ENCODE assay signal across 12 cellular contexts in genomic region chr10:69450395-69450794, GRCh38. TPM values are rescaled to one million over a fixed set of nuclear protein-coding genes. Genes with fewer than 3 reads are reported as not detected.
DNase-seq lines count a peak whose midpoint lies in the region; ATAC-seq and TF ChIP-seq lines count a peak whose summit lies in the region.
"Not testable (repeated sequence)": the region's sequence is repeated elsewhere in the genome, so short reads cannot be mapped to it uniquely, and the experiment has no call there.
"Had no signal": no experiment of that assay in that cellular context is flagged by ENCODE, and none has a peak within 500 bp of the region (broad histone marks: within the 10 kb centered on the region; RNA-seq: fewer than 3 reads in every experiment).

No MANE protein-coding gene starts in this region.

- TF ChIP-seq POLR2A in body of pancreas (IDR thresholded peaks at IDR 0.05); gastrocnemius medialis (IDR thresholded peaks at IDR 0.05); uterus (IDR thresholded peaks at IDR 0.05): not testable (repeated sequence)

- H3K4me1 ChIP-seq in GM23338 (ENCODE audit: insufficient read depth) (peaks cover 13% of the 10 kb centered on the region), body of pancreas (peaks cover 36% of the 10 kb centered on the region), esophagus (ENCODE audit: control insufficient read depth in 2 of 2, insufficient read depth in 2 of 2, low read length in 1 of 2) (peaks cover 7 to 24% of the 10 kb centered on the region in 2 donors), gastrocnemius medialis (peaks cover 49 to 51% of the 10 kb centered on the region in 2 donors)
- not testable (repeated sequence) for H3K4me1 ChIP-seq in iPS-20b (ENCODE audit: insufficient read depth, low read length); naive thymus-derived CD4-positive, alpha-beta T cell (ENCODE audit: control insufficient read depth in 2 of 2, insufficient read depth in 2 of 2, low read length in 2 of 2); uterus

- WGBS in body of pancreas, 2 donors = 87 to 89% methylated on average over 16 of the region's 16 CpGs
- WGBS in esophagus, 2 donors = 84 to 86% methylated on average over 16 of the region's 16 CpGs

- not testable (repeated sequence) for ATAC-seq in GM23338; body of pancreas; naive thymus-derived CD4-positive, alpha-beta T cell; gastrocnemius medialis

- TF ChIP-seq CTCF in GM23338 (conservative IDR thresholded peaks at IDR 0.05; ENCODE audit: low read depth in 2 of 2); SU-DHL-6 (IDR thresholded peaks at IDR 0.05; ENCODE audit: insufficient read depth, low read length, poor library complexity, severe bottlenecking); body of pancreas (IDR thresholded peaks at IDR 0.05); gastrocnemius medialis (IDR thresholded peaks at IDR 0.05 in 4 of 5, conservative IDR thresholded peaks at IDR 0.05 in 1 of 5); uterus (IDR thresholded peaks at IDR 0.05): not testable (repeated sequence)

- H3K79me2 ChIP-seq in GM23338 (replicated peaks; ENCODE audit: insufficient read depth); SU-DHL-6 (ENCODE audit: insufficient read depth, low read length): not testable (repeated sequence)

- POLR2A ChIA-PET in naive thymus-derived CD4-positive, alpha-beta T cell (lab: Charles Lee) = interaction anchor here (0.6 kb wide), 1 partner anchor 13 kb away, joined by 3 read pairs; no protein-coding TSS in a partner anchor

- not testable (repeated sequence) for H3K36me3 ChIP-seq in GM23338 (ENCODE audit: insufficient read depth); SU-DHL-6 (ENCODE audit: low read length); body of pancreas (replicated peaks in 1 of 2; ENCODE audit: insufficient read depth in 1 of 2, low read depth in 2 of 2); esophagus (ENCODE audit: control insufficient read depth in 2 of 2, insufficient read depth in 2 of 2, low read length in 1 of 2); iPS-20b (ENCODE audit: insufficient read depth, low read depth, low read length); naive thymus-derived CD4-positive, alpha-beta T cell (ENCODE audit: control insufficient read depth in 2 of 3, insufficient read depth in 3 of 3, low read length in 3 of 3); gastrocnemius medialis; uterus

- not testable (repeated sequence) for H3K9me2 ChIP-seq in GM23338 (ENCODE audit: insufficient read depth); SU-DHL-6 (replicated peaks; ENCODE audit: insufficient read depth, low read length)

- not testable (repeated sequence) for H2AFZ ChIP-seq in GM23338
- H2AFZ ChIP-seq in SU-DHL-6 (ENCODE audit: low read depth, low read length, severe bottlenecking) = peak overlapping the region; percentile 95

- H3K9me3 ChIP-seq in SU-DHL-6 (ENCODE audit: insufficient read depth, low read length); body of pancreas; esophagus (ENCODE audit: control insufficient read depth in 2 of 2, insufficient read depth in 1 of 2, low read depth in 1 of 2, low read length in 1 of 2); iPS-20b (ENCODE audit: insufficient read depth, low read depth, low read length); naive thymus-derived CD4-positive, alpha-beta T cell (ENCODE audit: control insufficient read depth in 2 of 3, low read length in 3 of 3); gastrocnemius medialis; uterus: not testable (repeated sequence)

- H3K36me3 Mint-ChIP-seq in GM23338 (ENCODE audit: low read depth); naive thymus-derived CD4-positive, alpha-beta T cell: not testable (repeated sequence)

- H3K27me3 Mint-ChIP-seq in GM23338 (ENCODE audit: insufficient read depth, low read depth, poor library complexity) = peaks cover 31% of the 10 kb centered on the region
- H3K27me3 Mint-ChIP-seq in naive thymus-derived CD4-positive, alpha-beta T cell = peaks cover 0 to 14% (median 5%) of the 10 kb centered on the region in 5 donors

- H3K27ac ChIP-seq in GM23338 (ENCODE audit: low read depth); SU-DHL-6 (ENCODE audit: low read depth, low read length); iPS-20b (ENCODE audit: low read length); naive thymus-derived CD4-positive, alpha-beta T cell (ENCODE audit: low read depth, low read length): not testable (repeated sequence)
- peak overlapping the region in 3 of 4 donors; percentile 72 to 87 (median 82) for H3K27ac ChIP-seq in body of pancreas
- H3K27ac ChIP-seq in esophagus (ENCODE audit: low read depth in 2 of 2, low read length in 1 of 2) = peak overlapping the region; percentile 69 to 91
- peak overlapping the region; percentile 87 to 95 (median 90) for H3K27ac ChIP-seq in gastrocnemius medialis
- H3K27ac ChIP-seq in uterus = peak overlapping the region; percentile 61 to 74

- not testable (repeated sequence) for H3F3A ChIP-seq in GM23338 (replicated peaks; ENCODE audit: low read depth); SU-DHL-6 (ENCODE audit: insufficient read depth)

- not testable (repeated sequence) for H3K9ac ChIP-seq in SU-DHL-6 (ENCODE audit: low read length); iPS-20b (ENCODE audit: low read depth, low read length)

- H3K4me1 Mint-ChIP-seq in GM23338 = peaks cover 19% of the 10 kb centered on the region
- H3K4me1 Mint-ChIP-seq in naive thymus-derived CD4-positive, alpha-beta T cell = peaks cover 13 to 28% (median 22%) of the 10 kb centered on the region in 7 donors

- peak overlapping the region; percentile 95 for H3K4me3 ChIP-seq in GM23338
- H3K4me3 ChIP-seq in SU-DHL-6 (ENCODE audit: insufficient read depth, low read length, poor library complexity, severe bottlenecking); body of pancreas; esophagus (ENCODE audit: low read depth in 1 of 2, low read length in 2 of 2); naive thymus-derived CD4-positive, alpha-beta T cell (ENCODE audit: low read length); gastrocnemius medialis; uterus: not testable (repeated sequence)
- peak overlapping the region; percentile 88; the same call in 1 of the 2 replicates for H3K4me3 ChIP-seq in iPS-20b (ENCODE audit: low read length)

- H3K27me3 ChIP-seq in GM23338 (ENCODE audit: insufficient read depth) (peaks cover 38% of the 10 kb centered on the region), iPS-20b (ENCODE audit: insufficient read depth, low read length) (peaks cover 53% of the 10 kb centered on the region)
- H3K27me3 ChIP-seq in SU-DHL-6 (ENCODE audit: low read length); body of pancreas; esophagus (ENCODE audit: control insufficient read depth in 1 of 2, insufficient read depth in 2 of 2, low read length in 2 of 2); naive thymus-derived CD4-positive, alpha-beta T cell (ENCODE audit: control insufficient read depth in 2 of 2, insufficient read depth in 2 of 2, low read length in 2 of 2); gastrocnemius medialis; uterus: not testable (repeated sequence)

- H3K27ac Mint-ChIP-seq in GM23338; naive thymus-derived CD4-positive, alpha-beta T cell: not testable (repeated sequence)

- CTCF ChIA-PET in naive thymus-derived CD4-positive, alpha-beta T cell (lab: Charles Lee) = interaction anchor here (0.9 to 1.3 kb wide), 5 partner anchors 18 to 57 kb away, joined by 3 read pairs; no protein-coding TSS in a partner anchor

- intact Hi-C loops in body of pancreas (cut with DNase I); naive thymus-derived CD4-positive, alpha-beta T cell (cut with micrococcal nuclease); uterus (cut with DNase I; ENCODE audit: low total_unique reads): not testable (repeated sequence)
- intact Hi-C loops in gastrocnemius medialis (cut with DNase I; ENCODE audit: low total_unique reads) = loop anchor here (2.0 kb wide), 2 partner anchors 24 to 46 kb away; no protein-coding TSS in a partner anchor

- in situ Hi-C loops in gastrocnemius medialis (cut with MboI; ENCODE audit: low sequenced_read_pairs in 4 of 4) = not testable (repeated sequence)

- not testable (repeated sequence) for DNase-seq in GM23338 (ENCODE audit: low spot score); body of pancreas; naive thymus-derived CD4-positive, alpha-beta T cell; gastrocnemius medialis; uterus

- not testable (repeated sequence) for H4K20me1 ChIP-seq in GM23338 (replicated peaks; ENCODE audit: insufficient read depth); SU-DHL-6 (ENCODE audit: low read depth, low read length)

- H3K9me3 Mint-ChIP-seq in GM23338; naive thymus-derived CD4-positive, alpha-beta T cell: not testable (repeated sequence)

- H3K4me2 ChIP-seq in GM23338 = peak overlapping the region; percentile 85
- peak overlapping the region; percentile 73 for H3K4me2 ChIP-seq in SU-DHL-6 (ENCODE audit: low read depth, low read length, poor library complexity, severe bottlenecking)

- peak overlapping the region; percentile 77 for H3K4me3 Mint-ChIP-seq in GM23338
- peak overlapping the region in 7 of 10 donors; percentile 80 to 92 (median 86) for H3K4me3 Mint-ChIP-seq in naive thymus-derived CD4-positive, alpha-beta T cell

RNA-seq across cellular contexts. Expression of gene TSPAN15, which starts 0.9 kb away (rescaled TPM):
- 10.1 and 12.5 TPM in 2 replicates for total RNA-seq in GM23338 (2014; rRNA removed; shearing (Covaris generic))
- polyA plus RNA-seq in GM23338 (2016; fragmentation: Nextera tagmentation; extraction: Ambion mirVana) (6.6 TPM in 2 replicates), esophagus (10 to 100 TPM in 1 of 2 donors, 1 to 10 TPM in 1; 8.0 to 23.8 TPM)
- total RNA-seq in body of pancreas (10 to 100 TPM; 20.0 to 32.0 TPM), gastrocnemius medialis (10 to 100 TPM in 2 of 4 donors, 1 to 10 TPM in 2; 7.9 to 21.0 (median 11.8) TPM), uterus (10 to 100 TPM; 17.2 to 58.1 (median 24.4) TPM)
- 1 to 10 TPM; 1.2 to 7.2 (median 1.9) TPM for total RNA-seq in naive thymus-derived CD4-positive, alpha-beta T cell
- polyA plus RNA-seq in naive thymus-derived CD4-positive, alpha-beta T cell = 1 to 10 TPM; 2.1 to 3.5 TPM

RNA-seq across cellular contexts. Expression of gene TACR2, which starts 33.7 kb away (rescaled TPM):
- 0.54 TPM in 1 of 2 replicates, not detected in the other for total RNA-seq in GM23338 (2014; rRNA removed; shearing (Covaris generic))
- polyA plus RNA-seq in GM23338 (2016; fragmentation: Nextera tagmentation; extraction: Ambion mirVana) (not detected in 2 replicates), esophagus (1 to 10 TPM; 5.8 to 9.6 TPM)
- total RNA-seq in body of pancreas (under 1 TPM in 1 of 2 donors, not detected in 1; 0.66 TPM), gastrocnemius medialis (under 1 TPM in 2 of 4 donors, not detected in 2; 0.36 to 0.49 TPM), uterus (10 to 100 TPM in 2 of 4 donors, 1 to 10 TPM in 1, under 1 TPM in 1; 0.28 to 35.0 (median 13.8) TPM)
- total RNA-seq in naive thymus-derived CD4-positive, alpha-beta T cell = under 1 TPM in 1 of 5 experiments, not detected in 4; 0.44 TPM
- polyA plus RNA-seq in naive thymus-derived CD4-positive, alpha-beta T cell = under 1 TPM in 1 of 2 donors, not detected in 1; 0.47 TPM
- total RNA-seq: activated CD4-positive, alpha-beta T cell treated with anti-CD3 and anti-CD28 coated beads, Interleukin-2, amount 10 ng/mL, durations not matched to agents 24 days and 14 days; activated CD8-positive, alpha-beta memory T cell treated with anti-CD3 and anti-CD28 coated beads for 36 hours; Daoy; left lobe of liver had no signal
